ENCODE assay signal across 8 cellular contexts in the genomic region with DNA sequence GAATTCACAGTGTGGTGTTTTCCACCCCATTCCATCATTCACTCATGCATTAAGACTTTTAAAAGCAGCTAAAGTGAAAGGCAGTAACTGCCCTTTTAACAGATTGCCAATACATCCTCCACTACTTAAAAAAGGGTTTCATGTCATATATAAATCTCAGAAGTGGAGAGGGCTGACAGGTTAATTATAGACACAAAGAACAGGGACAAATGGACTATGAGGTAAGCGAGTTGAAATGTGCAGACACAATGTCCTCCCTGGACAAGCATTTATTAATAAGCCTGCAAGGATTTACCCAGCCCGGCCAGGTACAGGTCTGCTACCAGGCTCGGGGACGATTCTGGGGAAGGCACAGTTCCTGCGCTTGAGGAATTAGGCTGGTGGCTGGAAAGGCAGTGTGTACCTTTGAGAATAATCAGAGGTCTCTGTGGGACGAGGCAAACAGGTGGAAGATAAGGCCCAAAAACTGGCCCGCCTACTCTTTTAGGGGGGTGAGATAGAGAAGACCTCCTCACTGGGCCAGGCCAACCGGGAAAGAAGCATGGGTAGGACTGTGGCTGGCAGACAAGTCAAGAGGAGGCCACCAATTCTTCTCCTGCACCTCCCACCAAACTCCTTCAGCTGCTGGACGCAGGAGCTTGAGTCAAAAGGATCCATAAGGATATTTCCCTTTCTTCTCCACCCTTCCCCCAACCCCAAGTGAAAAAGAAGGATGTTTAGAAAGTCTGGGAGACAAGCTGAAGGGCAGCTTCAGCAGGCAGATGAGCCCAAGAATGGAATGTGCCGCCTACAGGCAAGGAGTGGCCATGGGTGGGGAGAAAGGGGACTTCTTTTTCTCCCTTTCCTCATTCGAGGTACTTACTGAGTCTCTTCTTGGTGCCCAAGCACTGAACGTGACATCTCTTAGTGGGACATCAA. TPM values are rescaled to one million over a fixed set of nuclear protein-coding genes. Genes with fewer than 3 reads are reported as not detected.
DNase-seq lines count a peak whose midpoint lies in the region; ATAC-seq and TF ChIP-seq lines count a peak whose summit lies in the region.

No MANE protein-coding gene starts in this region.

- no peaks in the 10 kb centered on the region for H3K9me3 ChIP-seq in body of pancreas
- H3K9me3 ChIP-seq in upper lobe of right lung, result no peaks in the 10 kb centered on the region

- peak overlapping the region; percentile 5 to 86 (median 86) for H3K27ac ChIP-seq in body of pancreas
- H3K27ac ChIP-seq in upper lobe of right lung, result peak overlapping the region; percentile 88

- POLR2A ChIA-PET in GM10248 (lab: Yijun Ruan, JAX), result no interaction called here

- CTCF ChIA-PET in GM10248 (lab: Yijun Ruan, JAX), result interaction anchor here (0.7 to 6.2 kb wide), 8 partner anchors 10 to 74 kb away, joined by 3 to 47 read pairs (median 4); no protein-coding TSS in a partner anchor

- peak in 2 of 3 donors; percentile 17 to 41 for TF ChIP-seq POLR2A in body of pancreas (IDR thresholded peaks at IDR 0.05)

- ATAC-seq in body of pancreas, result peak; percentile 8
- peak; percentile 22 for ATAC-seq in upper lobe of right lung
- no peak for ATAC-seq in GM18498 (IDR thresholded peaks at IDR 0.05; ENCODE audit: unreplicated experiment)

- H3K4me1 ChIP-seq in body of pancreas, result peaks cover 33% of the 10 kb centered on the region
- H3K4me1 ChIP-seq in upper lobe of right lung, result peaks cover 36% of the 10 kb centered on the region

- H3K4me3 ChIP-seq in body of pancreas, result peak overlapping the region in 1 of 2 donors; percentile 61
- peak overlapping the region; percentile 78 for H3K4me3 ChIP-seq in upper lobe of right lung

- H3K27me3 ChIP-seq in body of pancreas (no peaks in the 10 kb centered on the region), upper lobe of right lung (no peaks in the 10 kb centered on the region)

- intact Hi-C loops in body of pancreas (cut with DNase I), result no loop called here
- intact Hi-C loops in upper lobe of right lung (cut with DNase I), result no loop called here

- peak; percentile 35 for TF ChIP-seq CTCF in GM10248 (IDR thresholded peaks at IDR 0.05; ENCODE audit: control extremely low read depth, extremely low read depth, low read depth, missing control alignments)
- peak in 1 of 7 experiments; percentile 13 for TF ChIP-seq CTCF in body of pancreas (IDR thresholded peaks at IDR 0.05)
- TF ChIP-seq CTCF in upper lobe of right lung (IDR thresholded peaks at IDR 0.05), result peak; percentile 30

- DNase-seq in GM10248 (ENCODE audit: extremely low spot score) (peak; percentile 34), NCI-H146 (lab: John Stamatoyannopoulos, UW) (peak; percentile 38), body of pancreas (peak in 2 of 4 donors; percentile 23 to 46), left kidney (ENCODE audit: low read depth, low spot score) (peak; percentile 67), upper lobe of right lung (no peak), UCSD-AML1 (lab: John Stamatoyannopoulos, UW; ENCODE audit: unreplicated experiment) (no peak)
- no peak for DNase-seq in stimulated activated CD4-positive, alpha-beta T cell treated with anti-CD3 and anti-CD28 coated beads, Interleukin-4, amount 100 ng/mL, for 4 hours

- WGBS in body of pancreas, 2 donors, result 35 to 36% methylated on average over 12 of the region's 12 CpGs

- H3K36me3 ChIP-seq in body of pancreas (replicated peaks in 1 of 2; ENCODE audit: insufficient read depth in 1 of 2, low read depth in 2 of 2) (no peaks in the 10 kb centered on the region), upper lobe of right lung (no peaks in the 10 kb centered on the region)

RNA-seq across cellular contexts. Expression of gene PDLIM1, which starts 1.5 kb away (rescaled TPM):
- total RNA-seq in body of pancreas, result 10 to 100 TPM; 41.5 to 66.2 TPM
- 190 TPM for total RNA-seq in upper lobe of right lung

Comparison
In these comparisons a context has a peak if more than half of its experiments do, and no peak if none do; other contexts are left out.
1. DNase-seq: peak in GM10248 (single experiment), NCI-H146 (single experiment) and left kidney (single experiment); none in upper lobe of right lung (single experiment), UCSD-AML1 (single experiment) and stimulated activated CD4-positive, alpha-beta T cell treated with anti-CD3 and anti-CD28 coated beads, Interleukin-4, amount 100 ng/mL, for 4 hours (0 of 2).